In the genomic region with DNA sequence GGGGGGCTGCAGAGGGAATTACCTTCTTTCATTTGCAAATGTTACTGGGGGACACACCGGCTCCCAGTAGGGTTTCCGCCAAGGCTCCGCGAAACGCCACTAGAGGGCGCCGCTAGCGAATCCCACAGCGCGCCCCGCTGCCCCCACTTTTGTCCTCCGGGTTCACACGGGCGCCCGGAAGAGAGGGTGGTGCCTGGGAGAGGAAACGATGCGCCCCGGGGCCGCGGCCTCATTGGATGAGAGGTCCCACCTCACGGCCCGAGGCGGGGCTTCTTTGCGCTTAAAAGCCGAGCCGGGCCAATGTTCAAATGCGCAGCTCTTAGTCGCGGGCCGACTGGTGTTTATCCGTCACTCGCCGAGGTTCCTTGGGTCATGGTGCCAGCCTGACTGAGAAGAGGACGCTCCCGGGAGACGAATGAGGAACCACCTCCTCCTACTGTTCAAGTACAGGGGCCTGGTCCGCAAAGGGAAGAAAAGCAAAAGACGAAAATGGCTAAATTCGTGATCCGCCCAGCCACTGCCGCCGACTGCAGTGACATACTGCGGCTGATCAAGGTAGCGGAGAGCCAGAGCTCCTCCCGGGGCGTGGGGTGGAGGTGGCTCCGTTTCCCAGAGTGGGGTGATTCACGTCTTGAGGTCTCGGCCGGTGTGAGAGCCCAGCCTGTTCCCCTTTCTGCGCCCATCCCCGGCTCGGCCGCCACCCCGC, we compare ENCODE assay signal across 8 cellular contexts. TPM values are rescaled to one million over a fixed set of nuclear protein-coding genes. Genes with fewer than 3 reads are reported as not detected.
DNase-seq lines count a peak whose midpoint lies in the region; TF ChIP-seq lines count a peak whose summit lies in the region.

Gene SAT1, plus strand, starts transcription at position 311 of the 706 bp plus-strand sequence. Its CDS starts 179 bp downstream, at position 490.

- DNase-seq in GDM1 (lab: John Stamatoyannopoulos, UW) = peak; percentile 89
- DNase-seq in HAP-1 (ENCODE audit: low spot score in 2 of 2) = peak; percentile 98 to 100
- DNase-seq in MG63 = peak; percentile 96
- DNase-seq in SHP77 treated with DMSO at 0.1 percent for 48 hours (lab: John Stamatoyannopoulos, UW) = peak; percentile 71
- peak; percentile 97 for DNase-seq in activated effector memory CD4-positive, alpha-beta T cell treated with anti-CD3 and anti-CD28 coated beads, Interleukin-2, amount 50 U/mL, for 16 hours
- DNase-seq in fibroblast of the aortic adventitia (ENCODE audit: low read depth) = peak; percentile 93
- DNase-seq in nephron progenitor cell = peak; percentile 99
- DNase-seq in stomach = peak; percentile 96

- H3K4me3 ChIP-seq in HAP-1 (peak within 1 kb of the TSS; percentile 69), MG63 (peak within 1 kb of the TSS; percentile 61), fibroblast of the aortic adventitia (ENCODE audit: low read depth, low read length) (peak within 1 kb of the TSS; percentile 79), stomach (peak within 1 kb of the TSS; percentile 53 to 64 (median 56))

- H3K4me1 Mint-ChIP-seq in nephron progenitor cell = peaks cover 36% of the 10 kb centered on the region

- H3K27me3 Mint-ChIP-seq in nephron progenitor cell (ENCODE audit: low read depth, poor library complexity) = peaks cover 3% of the 10 kb centered on the region

- peaks cover 33% of the 10 kb centered on the region for H3K36me3 Mint-ChIP-seq in nephron progenitor cell (ENCODE audit: low read depth)

- H3K27ac ChIP-seq in stomach = peak within 1 kb of the TSS; percentile 94 to 96 (median 95)

- TF ChIP-seq POLR2A in stomach (IDR thresholded peaks at IDR 0.05) = peak in 2 of 4 donors; percentile 88 to 97

- WGBS in stomach, 5 donors = 0 to 43% (median 6%) methylated on average over 14 to 55 of the region's 55 CpGs

- H3K4me3 Mint-ChIP-seq in nephron progenitor cell = peak within 1 kb of the TSS; percentile 99

- TF ChIP-seq CTCF in fibroblast of the aortic adventitia (IDR thresholded peaks at IDR 0.05; ENCODE audit: insufficient read depth, low read length) (peak; percentile 70), nephron progenitor cell (IDR thresholded peaks at IDR 0.05) (peak; percentile 85), stomach (IDR thresholded peaks at IDR 0.05) (peak in 5 of 7 experiments; percentile 29 to 79 (median 68))

- no peaks in the 10 kb centered on the region for H3K9me3 Mint-ChIP-seq in nephron progenitor cell

- in situ Hi-C loops in HAP-1 (cut with MboI; ENCODE audit: low sequenced_read_pairs) = loop anchor here (10.0 kb wide), 1 partner anchor 122 kb away; the partner anchor contains the start of genes APOO and CXorf58

- H3K36me3 ChIP-seq in HAP-1 (replicated peaks) (peaks cover 12% of the 10 kb centered on the region), MG63 (peaks cover 7% of the 10 kb centered on the region), stomach (peaks cover 3 to 18% (median 10%) of the 10 kb centered on the region in 4 donors)

- TF ChIP-seq EP300 in stomach (IDR thresholded peaks at IDR 0.05) = no peak

- intact Hi-C loops in stomach (cut with DNase I; ENCODE audit: low total_unique reads) = no loop called here

- H3K27me3 ChIP-seq in HAP-1 (ENCODE audit: low read depth) (no peaks in the 10 kb centered on the region), MG63 (no peaks in the 10 kb centered on the region), stomach (no peaks in the 10 kb centered on the region)

- H3K4me1 ChIP-seq in HAP-1 = peaks cover 18% of the 10 kb centered on the region
- H3K4me1 ChIP-seq in stomach = peaks cover 0 to 7% (median 2%) of the 10 kb centered on the region in 4 donors

- no peaks in the 10 kb centered on the region for H3K9me3 ChIP-seq in HAP-1
- no peaks in the 10 kb centered on the region for H3K9me3 ChIP-seq in MG63
- no peaks in the 10 kb centered on the region for H3K9me3 ChIP-seq in stomach

- H3K27ac Mint-ChIP-seq in nephron progenitor cell = peak within 1 kb of the TSS; percentile 99

RNA-seq across cellular contexts. Expression of gene SAT1, which starts in this region (rescaled TPM):
- total RNA-seq in MG63 (2014; rRNA removed; shearing (Covaris generic); ENCODE audit: low replicate concordance) = 62.1 and 85.3 TPM in 2 replicates
- total RNA-seq in fibroblast of the aortic adventitia (ENCODE audit: low replicate concordance) (75.7 and 450 TPM in 2 replicates), stomach (1,000 to 10,000 TPM in 3 of 5 donors, 100 to 1,000 TPM in 2; 499 to 2,157 (median 1,041) TPM)
- 1,000 to 10,000 TPM in 2 of 3 donors, 100 to 1,000 TPM in 1; 685 to 1,477 (median 1,023) TPM for polyA plus RNA-seq in stomach

Comparison
In these comparisons a context has a peak if more than half of its experiments do, and no peak if none do; other contexts are left out.
1. Peak in every context shown above with its lines: DNase-seq, H3K4me3 ChIP-seq and H3K27ac ChIP-seq.